1 cellular context compared by ENCODE assay signal in genomic region chr15:84659904-84660781, GRCh38.
TF ChIP-seq lines count a peak whose summit lies in the region.

No MANE protein-coding gene starts in this region.

TF ChIP-seq in K562, 482 proteins besides CTCF, POLR2A, EP300 and RAD21:
- TF ChIP-seq, protein P1, sequence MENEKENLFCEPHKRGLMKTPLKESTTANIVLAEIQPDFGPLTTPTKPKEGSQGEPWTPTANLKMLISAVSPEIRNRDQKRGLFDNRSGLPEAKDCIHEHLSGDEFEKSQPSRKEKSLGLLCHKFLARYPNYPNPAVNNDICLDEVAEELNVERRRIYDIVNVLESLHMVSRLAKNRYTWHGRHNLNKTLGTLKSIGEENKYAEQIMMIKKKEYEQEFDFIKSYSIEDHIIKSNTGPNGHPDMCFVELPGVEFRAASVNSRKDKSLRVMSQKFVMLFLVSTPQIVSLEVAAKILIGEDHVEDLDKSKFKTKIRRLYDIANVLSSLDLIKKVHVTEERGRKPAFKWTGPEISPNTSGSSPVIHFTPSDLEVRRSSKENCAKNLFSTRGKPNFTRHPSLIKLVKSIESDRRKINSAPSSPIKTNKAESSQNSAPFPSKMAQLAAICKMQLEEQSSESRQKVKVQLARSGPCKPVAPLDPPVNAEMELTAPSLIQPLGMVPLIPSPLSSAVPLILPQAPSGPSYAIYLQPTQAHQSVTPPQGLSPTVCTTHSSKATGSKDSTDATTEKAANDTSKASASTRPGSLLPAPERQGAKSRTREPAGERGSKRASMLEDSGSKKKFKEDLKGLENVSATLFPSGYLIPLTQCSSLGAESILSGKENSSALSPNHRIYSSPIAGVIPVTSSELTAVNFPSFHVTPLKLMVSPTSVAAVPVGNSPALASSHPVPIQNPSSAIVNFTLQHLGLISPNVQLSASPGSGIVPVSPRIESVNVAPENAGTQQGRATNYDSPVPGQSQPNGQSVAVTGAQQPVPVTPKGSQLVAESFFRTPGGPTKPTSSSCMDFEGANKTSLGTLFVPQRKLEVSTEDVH (IDR thresholded peaks at IDR 0.05; ENCODE audit: low read depth, partially characterized antibody) = no peak
- TF ChIP-seq ZFX (CRISPR knock-in tag; IDR thresholded peaks at IDR 0.05) (no peak), ZNF121 (CRISPR knock-in tag; conservative IDR thresholded peaks at IDR 0.05) (no peak), NR2C1 (IDR thresholded peaks at IDR 0.05) (no peak), NR2C1 (tag; IDR thresholded peaks at IDR 0.05) (no peak), ZNF263 (CRISPR knock-in tag; IDR thresholded peaks at IDR 0.05; ENCODE audit: borderline replicate concordance) (peak; percentile 74)
TF ChIP-seq in K562: peak in this region for 1.
